Comparison of ENCODE assay signal across 8 cellular contexts in the genomic region with DNA sequence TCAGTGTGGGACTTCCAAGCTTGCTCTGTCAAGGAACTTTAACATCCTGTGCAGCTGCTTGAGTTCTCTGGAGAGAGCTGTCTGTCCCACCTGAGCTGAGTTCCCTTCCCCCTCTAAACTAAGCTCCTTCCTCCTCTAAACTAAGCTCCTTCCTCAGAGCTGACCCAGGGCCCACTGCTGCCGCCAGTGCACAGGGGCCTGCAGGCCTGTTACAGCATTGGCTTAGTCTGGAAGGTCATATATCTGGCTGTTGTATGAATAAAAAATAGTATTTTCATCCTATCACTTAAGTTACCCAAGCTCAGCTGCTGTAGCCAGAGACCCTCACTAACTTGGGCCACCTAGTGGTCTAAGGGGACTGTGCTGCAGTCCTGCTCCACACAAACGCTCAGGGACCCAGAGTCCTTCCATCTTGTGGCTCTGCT.
DNase-seq lines count a peak whose midpoint lies in the region; ATAC-seq and TF ChIP-seq lines count a peak whose summit lies in the region.
"Had no signal": no experiment of that assay in that cellular context is flagged by ENCODE, and none has a peak within 500 bp of the region (broad histone marks: within the 10 kb centered on the region; RNA-seq: fewer than 3 reads in every experiment).

No MANE protein-coding gene starts in this region.

- no peaks in the 10 kb centered on the region for H3K36me3 ChIP-seq in NT2/D1 (ENCODE audit: insufficient read depth, insufficient read length, low read length)

- H3K36me3 Mint-ChIP-seq in stimulated activated effector memory CD8-positive, alpha-beta T cell treated with anti-CD3 and anti-CD28 coated beads, Interleukin-12 subunit alpha, Interleukin-12 subunit beta, amount 100 ng/mL, for 72 hours, result no peaks in the 10 kb centered on the region
- H3K36me3 Mint-ChIP-seq in activated CD4-positive, alpha-beta T cell treated with anti-CD3 and anti-CD28 coated beads, Interleukin-2, amount 10 ng/mL, durations not matched to agents 7 days and 5 days (ENCODE audit: low read depth), result no peaks in the 10 kb centered on the region
- H3K36me3 Mint-ChIP-seq: activated naive CD8-positive, alpha-beta T cell treated with anti-CD3 and anti-CD28 coated beads, Interleukin-2, amount 10 ng/mL, durations not matched to agents 7 days and 5 days had no signal

- TF ChIP-seq CTCF in fibroblast of pulmonary artery (IDR thresholded peaks at IDR 0.05; ENCODE audit: low read length, missing control alignments), result peak; percentile 39

- POLR2A ChIA-PET in activated CD4-positive, alpha-beta T cell treated with anti-CD3 and anti-CD28 coated beads, Interleukin-2, amount 10 ng/mL, durations not matched to agents 7 days and 5 days (lab: Charles Lee), result no interaction called here

- H3K9me3 Mint-ChIP-seq in stimulated activated effector memory CD8-positive, alpha-beta T cell treated with anti-CD3 and anti-CD28 coated beads, Interleukin-12 subunit alpha, Interleukin-12 subunit beta, amount 100 ng/mL, for 72 hours, result no peaks in the 10 kb centered on the region
- H3K9me3 Mint-ChIP-seq in activated CD4-positive, alpha-beta T cell treated with anti-CD3 and anti-CD28 coated beads, Interleukin-2, amount 10 ng/mL, durations not matched to agents 7 days and 5 days, result no peaks in the 10 kb centered on the region
- H3K9me3 Mint-ChIP-seq: activated naive CD8-positive, alpha-beta T cell treated with anti-CD3 and anti-CD28 coated beads, Interleukin-2, amount 10 ng/mL, durations not matched to agents 7 days and 5 days had no signal

- H3K27me3 ChIP-seq in NT2/D1 (ENCODE audit: insufficient read depth, insufficient read length), result no peaks in the 10 kb centered on the region

- H3K4me3 Mint-ChIP-seq in stimulated activated effector memory CD8-positive, alpha-beta T cell treated with anti-CD3 and anti-CD28 coated beads, Interleukin-12 subunit alpha, Interleukin-12 subunit beta, amount 100 ng/mL, for 72 hours, result no peak overlapping the region
- no peak overlapping the region for H3K4me3 Mint-ChIP-seq in activated CD4-positive, alpha-beta T cell treated with anti-CD3 and anti-CD28 coated beads, Interleukin-2, amount 10 ng/mL, durations not matched to agents 7 days and 5 days
- H3K4me3 Mint-ChIP-seq: activated naive CD8-positive, alpha-beta T cell treated with anti-CD3 and anti-CD28 coated beads, Interleukin-2, amount 10 ng/mL, durations not matched to agents 7 days and 5 days had no signal

- H3K27me3 Mint-ChIP-seq in activated CD4-positive, alpha-beta T cell treated with anti-CD3 and anti-CD28 coated beads, Interleukin-2, amount 10 ng/mL, durations not matched to agents 7 days and 5 days, result peaks cover 4% of the 10 kb centered on the region

- H3K4me1 ChIP-seq in NT2/D1 (ENCODE audit: insufficient read depth, insufficient read length), result peaks cover 5% of the 10 kb centered on the region

- H3K27ac Mint-ChIP-seq in stimulated activated effector memory CD8-positive, alpha-beta T cell treated with anti-CD3 and anti-CD28 coated beads, Interleukin-12 subunit alpha, Interleukin-12 subunit beta, amount 100 ng/mL, for 72 hours, result no peak overlapping the region
- no peak overlapping the region for H3K27ac Mint-ChIP-seq in activated CD4-positive, alpha-beta T cell treated with anti-CD3 and anti-CD28 coated beads, Interleukin-2, amount 10 ng/mL, durations not matched to agents 7 days and 5 days
- H3K27ac Mint-ChIP-seq: activated naive CD8-positive, alpha-beta T cell treated with anti-CD3 and anti-CD28 coated beads, Interleukin-2, amount 10 ng/mL, durations not matched to agents 7 days and 5 days had no signal

- CTCF ChIA-PET in activated CD4-positive, alpha-beta T cell treated with anti-CD3 and anti-CD28 coated beads, Interleukin-2, amount 10 ng/mL, durations not matched to agents 7 days and 5 days (lab: Charles Lee), result no interaction called here

- no peaks in the 10 kb centered on the region for H3K4me1 Mint-ChIP-seq in stimulated activated effector memory CD8-positive, alpha-beta T cell treated with anti-CD3 and anti-CD28 coated beads, Interleukin-12 subunit alpha, Interleukin-12 subunit beta, amount 100 ng/mL, for 72 hours
- no peaks in the 10 kb centered on the region for H3K4me1 Mint-ChIP-seq in activated CD4-positive, alpha-beta T cell treated with anti-CD3 and anti-CD28 coated beads, Interleukin-2, amount 10 ng/mL, durations not matched to agents 7 days and 5 days
- H3K4me1 Mint-ChIP-seq: activated naive CD8-positive, alpha-beta T cell treated with anti-CD3 and anti-CD28 coated beads, Interleukin-2, amount 10 ng/mL, durations not matched to agents 7 days and 5 days had no signal

- no peak overlapping the region for H3K9ac ChIP-seq in NT2/D1 (ENCODE audit: insufficient read length, low read depth)

- ATAC-seq in GM21576 (IDR thresholded peaks at IDR 0.05; ENCODE audit: unreplicated experiment) (peak; percentile 60), HG03097 (IDR thresholded peaks at IDR 0.05; ENCODE audit: low FRiP score, unreplicated experiment) (no peak)
- ATAC-seq in stimulated activated effector memory CD8-positive, alpha-beta T cell treated with anti-CD3 and anti-CD28 coated beads, Interleukin-12 subunit alpha, Interleukin-12 subunit beta, amount 100 ng/mL, for 72 hours, result peak; percentile 57

- H3K4me3 ChIP-seq in NT2/D1 (ENCODE audit: insufficient read length, low read depth) (no peak overlapping the region), fibroblast of pulmonary artery (replicated peaks; ENCODE audit: low read depth, low read length) (no peak overlapping the region)

- DNase-seq in NT2/D1 (ENCODE audit: low read depth, low spot score) (peak; percentile 32), fibroblast of pulmonary artery (ENCODE audit: low read depth) (no peak), midbrain (lab: John Stamatoyannopoulos, UW) (no peak)
- no peak for DNase-seq in stimulated activated effector memory CD8-positive, alpha-beta T cell treated with anti-CD3 and anti-CD28 coated beads, Interleukin-12 subunit alpha, Interleukin-12 subunit beta, amount 100 ng/mL, for 72 hours (ENCODE audit: low spot score in 2 of 2)
- no peak for DNase-seq in activated CD4-positive, alpha-beta T cell treated with anti-CD3 and anti-CD28 coated beads, Interleukin-2, amount 10 ng/mL, durations not matched to agents 7 days and 5 days
- DNase-seq: activated naive CD8-positive, alpha-beta T cell treated with anti-CD3 and anti-CD28 coated beads, Interleukin-2, amount 10 ng/mL, durations not matched to agents 7 days and 5 days had no signal

- no peaks in the 10 kb centered on the region for H3K9me3 ChIP-seq in NT2/D1 (ENCODE audit: insufficient read depth, low read length)
